ENCODE assay signal across 8 cellular contexts in genomic region chr6:122839477-122839876, GRCh38. TPM values are rescaled to one million over a fixed set of nuclear protein-coding genes. Genes with fewer than 3 reads are reported as not detected.
DNase-seq lines count a peak whose midpoint lies in the region; ATAC-seq, FAIRE-seq and TF ChIP-seq lines count a peak whose summit lies in the region.

No MANE protein-coding gene starts in this region.

- TF ChIP-seq CTCF in LNCaP clone FGC (IDR thresholded peaks at IDR 0.05; ENCODE audit: control insufficient read depth, extremely low read depth, insufficient read depth) (peak; percentile 77), right atrium auricular region (IDR thresholded peaks at IDR 0.05) (peak; percentile 72 to 76)

- no peak for TF ChIP-seq POLR2A in H54 (IDR thresholded peaks at IDR 0.05; ENCODE audit: low read depth, low read length)

- 0 out of 2 replicates have a peak, but pooled peaks cover 3% of the 10 kb centered on the region for H3K27me3 ChIP-seq in SJCRH30
- H3K27me3 ChIP-seq in adipocyte (replicated peaks; ENCODE audit: control insufficient read depth, insufficient read depth, low read length): no peaks in the 10 kb centered on the region
- H3K27me3 ChIP-seq in right atrium auricular region: no peaks in the 10 kb centered on the region

- peak; percentile 71 for ATAC-seq in sciatic nerve

- H3K27ac ChIP-seq in SJCRH30: no peak overlapping the region
- H3K27ac ChIP-seq in right atrium auricular region: no peak overlapping the region

- no peak for FAIRE-seq in H54 (lab: Jason Lieb, UNC)

- no peaks in the 10 kb centered on the region for H3K36me3 ChIP-seq in SJCRH30
- H3K36me3 ChIP-seq in adipocyte (ENCODE audit: control insufficient read depth, insufficient read depth, low read length, severe bottlenecking): no peaks in the 10 kb centered on the region
- no peaks in the 10 kb centered on the region for H3K36me3 ChIP-seq in right atrium auricular region

- intact Hi-C loops in sciatic nerve (cut with DNase I): loop anchor here (5.0 kb wide), 1 partner anchor 107 kb away; no protein-coding TSS in a partner anchor

- H3K4me1 ChIP-seq in SJCRH30 (no peaks in the 10 kb centered on the region), adipocyte (ENCODE audit: control insufficient read depth, insufficient read depth, low read length) (no peaks in the 10 kb centered on the region), right atrium auricular region (no peaks in the 10 kb centered on the region)

- H3K9me3 ChIP-seq in SJCRH30 (replicated peaks) (no peaks in the 10 kb centered on the region), adipocyte (ENCODE audit: control insufficient read depth, low read length) (no peaks in the 10 kb centered on the region), right atrium auricular region (no peaks in the 10 kb centered on the region)

- no peak overlapping the region for H3K9ac ChIP-seq in adipocyte (ENCODE audit: low read length)

- peak; percentile 59 for DNase-seq in NCI-H2107 treated with DMSO at 0.1 percent for 48 hours (lab: John Stamatoyannopoulos, UW; ENCODE audit: unreplicated experiment)
- DNase-seq in NCI-H2107 (lab: John Stamatoyannopoulos, UW): no peak
- DNase-seq in H54 (ENCODE audit: insufficient read length, low spot score): peak; percentile 32
- DNase-seq in LNCaP clone FGC (ENCODE audit: low read depth): peak; percentile 79
- DNase-seq in SJCRH30: peak; percentile 49 to 84
- DNase-seq in adipocyte (ENCODE audit: low read depth): peak; percentile 88
- DNase-seq in right atrium auricular region (ENCODE audit: low spot score): peak; percentile 69
- DNase-seq in sciatic nerve (ENCODE audit: low spot score): no peak

- H3K4me3 ChIP-seq in LNCaP clone FGC (ENCODE audit: low read depth, low read length) (no peak overlapping the region), SJCRH30 (no peak overlapping the region), adipocyte (ENCODE audit: low read length) (no peak overlapping the region), right atrium auricular region (no peak overlapping the region)

RNA-seq across cellular contexts. Expression of gene SMPDL3A, which starts 50.4 kb away (rescaled TPM):
- total RNA-seq in SJCRH30 (2014; rRNA removed; shearing (Covaris generic)): 22.8 and 27.8 TPM in 2 replicates
- 1 to 10 TPM; 4.9 to 6.6 TPM for total RNA-seq in right atrium auricular region
- total RNA-seq in sciatic nerve: 9.3 TPM

RNA-seq across cellular contexts. Expression of gene FABP7, which starts 60.0 kb away (rescaled TPM):
- total RNA-seq in SJCRH30 (2014; rRNA removed; shearing (Covaris generic)): 1.6 and 1.7 TPM in 2 replicates
- total RNA-seq in right atrium auricular region (under 1 TPM in 1 of 2 donors, not detected in 1; 0.52 TPM), sciatic nerve (not detected)

Comparison
In these comparisons a context has a peak if more than half of its experiments do, and no peak if none do; other contexts are left out.
1. DNase-seq: peak in NCI-H2107 treated with DMSO at 0.1 percent for 48 hours (single experiment), H54 (single experiment), LNCaP clone FGC (single experiment), SJCRH30 (2 of 2), adipocyte (single experiment) and right atrium auricular region (single experiment); none in NCI-H2107 (single experiment) and sciatic nerve (single experiment).